Comparison of ENCODE assay signal across 8 cellular contexts in the genomic region with DNA sequence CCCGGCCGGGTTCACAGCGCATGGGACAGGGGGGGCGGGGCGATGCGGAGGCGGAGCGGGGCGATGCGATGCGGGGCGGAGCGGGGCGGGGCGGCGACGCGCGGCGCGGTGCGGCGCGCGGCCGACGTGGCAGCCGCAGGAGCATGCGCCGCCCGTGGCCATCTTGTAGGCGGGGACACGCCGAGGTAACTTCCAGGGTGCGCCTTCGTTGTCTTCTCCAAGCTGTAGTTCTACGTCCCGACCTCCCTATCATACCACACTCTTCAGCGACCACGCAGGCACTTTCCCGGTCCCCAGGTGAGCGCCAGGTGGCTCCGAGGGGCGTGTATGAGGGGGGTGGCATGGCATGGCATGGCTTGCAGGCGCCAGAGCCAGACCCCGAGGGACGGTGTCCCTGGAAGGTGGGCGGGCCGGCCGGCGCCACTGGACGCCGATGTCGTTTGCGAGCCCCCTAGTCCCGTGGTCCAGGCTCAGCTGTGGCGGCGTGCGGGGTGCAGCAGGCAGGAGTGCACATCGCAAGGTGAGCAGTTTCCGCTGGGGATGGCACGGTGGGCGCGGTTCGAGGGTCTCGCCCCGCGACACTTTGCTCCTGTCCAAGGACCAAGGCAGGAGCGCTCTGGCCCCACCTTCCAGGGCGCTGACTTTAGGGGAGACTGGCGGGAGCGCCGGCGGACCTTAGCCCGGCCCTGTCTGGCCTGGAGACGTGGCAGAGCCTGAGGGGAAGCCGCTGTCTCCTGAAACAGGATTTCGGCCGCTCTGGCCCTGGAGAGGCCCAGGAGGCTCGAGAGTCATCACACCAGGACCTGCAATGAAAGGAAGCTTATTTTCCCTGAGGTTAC. TPM values are rescaled to one million over a fixed set of nuclear protein-coding genes. Genes with fewer than 3 reads are reported as not detected.
DNase-seq lines count a peak whose midpoint lies in the region; ATAC-seq and TF ChIP-seq lines count a peak whose summit lies in the region.

A gene (plus strand): TSS at position 161 of the 839 bp plus-strand sequence. CDS start 5,840 bp downstream, outside the sequence.

- no peaks in the 10 kb centered on the region for H3K27me3 ChIP-seq in AG04450 (ENCODE audit: control insufficient read depth, insufficient read depth, low read length)
- no peaks in the 10 kb centered on the region for H3K27me3 ChIP-seq in kidney epithelial cell (ENCODE audit: control insufficient read depth, insufficient read depth, low read length)

- DNase-seq in AG04450 (ENCODE audit: low read depth, low spot score), result peak; percentile 38
- DNase-seq in NCI-H345 (lab: John Stamatoyannopoulos, UW), result peak; percentile 77
- DNase-seq in cerebellar cortex (ENCODE audit: low spot score), result peak; percentile 73
- DNase-seq in kidney epithelial cell (ENCODE audit: low read depth), result no peak
- peak; percentile 55 to 76 for DNase-seq in stimulated activated CD4-positive, alpha-beta T cell treated with anti-CD3 and anti-CD28 coated beads, Interleukin-15, amount 100 ng/mL, for 48 hours (ENCODE audit: low read depth in 2 of 2)

- POLR2A ChIA-PET in AG04450 (lab: Yijun Ruan, JAX), result interaction anchor here (1.0 to 1.5 kb wide), 2 partner anchors 11 to 268 kb away, joined by 3 read pairs; no protein-coding TSS in a partner anchor

- no peaks in the 10 kb centered on the region for H3K36me3 ChIP-seq in kidney epithelial cell (ENCODE audit: control insufficient read depth, insufficient read depth, low read length)

- H3K4me3 ChIP-seq in AG04450 (ENCODE audit: low read depth, low read length), result peak within 1 kb of the TSS; percentile 96
- peak within 1 kb of the TSS; percentile 79 for H3K4me3 ChIP-seq in kidney epithelial cell (ENCODE audit: low read depth, low read length)

- TF ChIP-seq CTCF in AG04450 (IDR thresholded peaks at IDR 0.05; ENCODE audit: low read depth, low read length), result no peak
- TF ChIP-seq CTCF in kidney epithelial cell (IDR thresholded peaks at IDR 0.05; ENCODE audit: insufficient read depth, low read length, poor library complexity, severe bottlenecking), result no peak

- peaks cover 8% of the 10 kb centered on the region for H3K9me3 ChIP-seq in AG04450 (ENCODE audit: control insufficient read depth, insufficient read depth, low read length)

- peak within 1 kb of the TSS; percentile 96 for H3K27ac ChIP-seq in AG04450 (ENCODE audit: low read depth, low read length)

- CTCF ChIA-PET in AG04450 (lab: Charles Lee), result interaction anchor here (0.7 to 2.6 kb wide), 3 partner anchors 25 to 834 kb away, joined by 3 to 10 read pairs (median 5); no protein-coding TSS in a partner anchor

- ATAC-seq in GM18870 (IDR thresholded peaks at IDR 0.05; ENCODE audit: unreplicated experiment), result peak; percentile 88
- peak; percentile 93 for ATAC-seq in HG03108 (IDR thresholded peaks at IDR 0.05; ENCODE audit: unreplicated experiment)
- ATAC-seq in activated CD4-positive, CD25-positive, alpha-beta regulatory T cell treated with anti-CD3 and anti-CD28 coated beads, Interleukin-2, amount 50 U/mL, for 24 hours, result peak; percentile 96 to 97

RNA-seq across cellular contexts. Expression of the gene that starts here (rescaled TPM):
- polyA plus RNA-seq in AG04450 (2011; rRNA removed), result 108 and 120 TPM in 2 replicates
- 154 and 167 TPM in 2 replicates for polyA minus RNA-seq in AG04450 (2011; rRNA and poly(A)+ RNA removed)
- total RNA-seq in kidney epithelial cell, result 41.6 and 54.9 TPM in 2 replicates
